In the genomic region with DNA sequence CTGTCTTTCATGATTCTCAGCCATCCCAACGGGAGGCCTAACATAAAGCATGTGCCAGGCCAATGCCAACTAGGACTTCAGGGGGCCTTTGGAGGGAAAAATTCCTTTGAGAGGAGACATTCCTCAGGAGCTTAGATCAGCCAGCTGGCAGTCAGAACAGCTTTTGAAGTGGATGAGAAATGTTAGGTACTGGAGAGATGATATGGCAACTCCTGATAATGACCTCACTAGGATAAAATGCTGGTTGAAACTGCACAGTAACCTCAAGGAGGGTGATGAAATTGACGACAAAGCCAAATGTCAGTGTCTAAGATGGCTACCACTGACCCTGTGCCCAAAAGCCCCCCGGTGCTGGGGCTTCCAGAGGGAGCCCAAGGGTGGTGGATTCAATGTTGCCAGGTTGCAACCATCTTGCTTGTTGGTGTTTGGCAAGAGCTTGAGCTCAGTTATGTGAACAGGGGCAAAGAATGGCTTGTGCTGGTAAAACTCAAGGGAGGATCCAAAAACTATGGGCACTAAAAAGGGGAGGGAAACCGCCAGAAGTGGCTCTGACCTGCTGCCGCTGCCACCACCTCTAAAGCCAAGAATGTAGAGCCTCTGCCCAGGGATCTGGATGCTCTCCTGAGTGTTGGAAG, we compare ENCODE assay signal across 8 cellular contexts.
DNase-seq lines count a peak whose midpoint lies in the region; ATAC-seq and TF ChIP-seq lines count a peak whose summit lies in the region.

No MANE protein-coding gene starts in this region.

- in situ Hi-C loops in astrocyte of the cerebellum (cut with HindIII; ENCODE audit: low sequenced_read_pairs) = no loop called here

- H3K4me1 Mint-ChIP-seq in naive thymus-derived CD8-positive, alpha-beta T cell = peaks cover 9 to 17% (median 11%) of the 10 kb centered on the region in 4 donors

- TF ChIP-seq CTCF in astrocyte of the cerebellum (IDR thresholded peaks at IDR 0.05; ENCODE audit: low read depth, low read length, missing control alignments) (no peak), thoracic aorta (IDR thresholded peaks at IDR 0.05) (no peak)

- H3K36me3 Mint-ChIP-seq in naive thymus-derived CD8-positive, alpha-beta T cell = peaks cover 0 to 34% (median 2%) of the 10 kb centered on the region in 3 donors

- peaks cover 19 to 65% of the 10 kb centered on the region in 2 donors for H3K4me1 ChIP-seq in thoracic aorta (ENCODE audit: control insufficient read depth in 1 of 2, low read depth in 2 of 2)

- H3K36me3 ChIP-seq in thoracic aorta = peaks cover 9% of the 10 kb centered on the region

- H3K9me3 ChIP-seq in thoracic aorta = no peaks in the 10 kb centered on the region

- H3K4me3 Mint-ChIP-seq in naive thymus-derived CD8-positive, alpha-beta T cell = no peak overlapping the region

- no peaks in the 10 kb centered on the region for H3K27me3 Mint-ChIP-seq in naive thymus-derived CD8-positive, alpha-beta T cell

- H3K27ac Mint-ChIP-seq in naive thymus-derived CD8-positive, alpha-beta T cell = peak overlapping the region in 3 of 10 donors; percentile 18 to 63 (median 23)

- POLR2A ChIA-PET in naive thymus-derived CD8-positive, alpha-beta T cell (lab: Charles Lee) = no interaction called here

- no peaks in the 10 kb centered on the region for H3K9me3 Mint-ChIP-seq in naive thymus-derived CD8-positive, alpha-beta T cell

- peak; percentile 92 for DNase-seq in HS-5 (ENCODE audit: low read depth)
- DNase-seq in astrocyte of the cerebellum (ENCODE audit: low read depth) = peak; percentile 90
- DNase-seq in iris pigment epithelial cell (ENCODE audit: low read depth) = peak; percentile 95
- DNase-seq in thoracic aorta (ENCODE audit: low spot score) = no peak
- DNase-seq in naive thymus-derived CD8-positive, alpha-beta T cell = no peak
- DNase-seq in NCI-H187 (lab: John Stamatoyannopoulos, UW) = no peak
- no peak for DNase-seq in activated CD4-positive, alpha-beta T cell treated with anti-CD3 and anti-CD28 coated beads, Interleukin-2, amount 50 U/mL, for 4 hours

- H3K27me3 ChIP-seq in thoracic aorta (replicated peaks; ENCODE audit: insufficient read depth) = no peaks in the 10 kb centered on the region

- peak overlapping the region; percentile 81 to 87 for H3K27ac ChIP-seq in thoracic aorta

- ATAC-seq in thoracic aorta (ENCODE audit: insufficient number of reproducible peaks, low FRiP score, low read depth) = peak; percentile 77
- ATAC-seq in GM19023 (IDR thresholded peaks at IDR 0.05; ENCODE audit: unreplicated experiment) = no peak
- ATAC-seq in naive thymus-derived CD8-positive, alpha-beta T cell = no peak

- no peak overlapping the region for H3K4me3 ChIP-seq in astrocyte of the cerebellum (ENCODE audit: low read depth, low read length)
- H3K4me3 ChIP-seq in thoracic aorta = no peak overlapping the region

Comparison
In these comparisons a context has a peak if more than half of its experiments do, and no peak if none do; other contexts are left out.
1. DNase-seq: peak in HS-5 (single experiment), astrocyte of the cerebellum (single experiment) and iris pigment epithelial cell (single experiment); none in thoracic aorta (single experiment), naive thymus-derived CD8-positive, alpha-beta T cell (0 of 10), NCI-H187 (0 of 2) and activated CD4-positive, alpha-beta T cell treated with anti-CD3 and anti-CD28 coated beads, Interleukin-2, amount 50 U/mL, for 4 hours (0 of 2).